ENCODE assay signal across 25 cellular contexts in the genomic region with DNA sequence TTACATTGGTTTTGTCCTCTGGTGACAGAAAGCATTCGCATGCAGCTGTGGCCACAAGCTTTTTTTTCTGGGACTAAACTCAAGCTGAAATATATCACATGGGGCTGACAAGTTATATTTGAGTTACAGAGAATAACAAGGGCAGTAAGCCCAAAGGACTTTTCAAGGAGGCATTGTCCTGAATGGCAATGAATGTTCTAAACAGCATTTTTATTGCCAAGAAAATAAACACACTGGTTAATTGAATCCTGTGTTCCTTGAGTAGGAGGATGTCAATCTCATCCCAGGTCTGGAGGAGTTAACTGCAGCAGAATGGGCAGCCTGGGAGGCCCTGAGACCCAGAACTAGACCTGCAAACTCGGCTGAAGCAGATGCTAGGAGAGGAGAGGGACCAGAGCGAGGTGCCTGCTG.
DNase-seq lines count a peak whose midpoint lies in the region; ATAC-seq and TF ChIP-seq lines count a peak whose summit lies in the region.
"Had no signal": no experiment of that assay in that cellular context is flagged by ENCODE, and none has a peak within 500 bp of the region (broad histone marks: within the 10 kb centered on the region; RNA-seq: fewer than 3 reads in every experiment).

No MANE protein-coding gene starts in this region.

- peak overlapping the region; percentile 62 to 95 (median 75) for H3K27ac Mint-ChIP-seq in nephron
- H3K27ac Mint-ChIP-seq: activated CD4-positive, alpha-beta T cell treated with anti-CD3 and anti-CD28 coated beads for 36 hours; CD4-positive, CD25-positive, alpha-beta regulatory T cell had no signal

- no peak overlapping the region for H2AFZ ChIP-seq in neuronal stem cell (ENCODE audit: low read length)
- H2AFZ ChIP-seq: parathyroid adenoma had no signal

- no peak overlapping the region for H3K18ac ChIP-seq in neuronal stem cell (ENCODE audit: low read length)

- H2BK120ac ChIP-seq in neuronal stem cell (ENCODE audit: low read depth, low read length): no peak overlapping the region

- H3K4me1 ChIP-seq in BLaER1 (peaks cover 55% of the 10 kb centered on the region), neuronal stem cell (ENCODE audit: control insufficient read depth in 2 of 2, insufficient read depth in 1 of 2, low read depth in 1 of 2, low read length in 2 of 2) (peaks cover 0 to 5% of the 10 kb centered on the region in 2 donors)
- H3K4me1 ChIP-seq: A549, parathyroid adenoma, SJCRH30 had no signal

- ATAC-seq in HG03457 (IDR thresholded peaks at IDR 0.05; ENCODE audit: unreplicated experiment): no peak
- ATAC-seq: A549; activated CD4-positive, alpha-beta T cell treated with anti-CD3 and anti-CD28 coated beads for 36 hours had no signal

- H2AK5ac ChIP-seq in neuronal stem cell (ENCODE audit: low read depth, low read length): no peak overlapping the region

- no peak overlapping the region for H4K8ac ChIP-seq in neuronal stem cell (ENCODE audit: low read depth, low read length)

- H3K4ac ChIP-seq in neuronal stem cell (ENCODE audit: low read length): no peak overlapping the region

- H3K27ac ChIP-seq in BLaER1: peak overlapping the region; percentile 72
- no peak overlapping the region for H3K27ac ChIP-seq in neuronal stem cell (replicated peaks; ENCODE audit: low read length)
- H3K27ac ChIP-seq: A549, epithelial cell of prostate, parathyroid adenoma, SJCRH30, spleen had no signal

- no peaks in the 10 kb centered on the region for H3K79me1 ChIP-seq in neuronal stem cell (ENCODE audit: low read depth, low read length)

- no peaks in the 10 kb centered on the region for H4K20me1 ChIP-seq in BLaER1

- no peaks in the 10 kb centered on the region for H3K36me3 ChIP-seq in BLaER1
- H3K36me3 ChIP-seq in neuronal stem cell (replicated peaks in 1 of 2; ENCODE audit: control insufficient read depth in 2 of 2, insufficient read depth in 2 of 2, low read length in 2 of 2): no peaks in the 10 kb centered on the region
- H3K36me3 ChIP-seq: SJCRH30, spleen had no signal

- peak overlapping the region in 2 of 3 experiments; percentile 27 to 37 for H3K4me3 Mint-ChIP-seq in nephron
- H3K4me3 Mint-ChIP-seq: activated CD4-positive, alpha-beta T cell treated with anti-CD3 and anti-CD28 coated beads for 36 hours; CD4-positive, CD25-positive, alpha-beta regulatory T cell had no signal

- H4K91ac ChIP-seq in neuronal stem cell (ENCODE audit: low read depth, low read length, poor library complexity): no peak overlapping the region

- no CpG with 5 or more reads among the region's 3 CpGs for WGBS in neuronal stem cell (ENCODE audit: extremely low coverage in 2 of 2, insufficient read length in 2 of 2, insufficient replicate concordance in 1 of 2), 2 donors

- H3K23ac ChIP-seq in neuronal stem cell (ENCODE audit: low read depth, low read length, poor library complexity): no peak overlapping the region

- H3K4me3 ChIP-seq in BLaER1 (peak overlapping the region; percentile 5; the same call in 1 of the 2 replicates), neuronal stem cell (ENCODE audit: low read length in 2 of 2) (no peak overlapping the region)
- H3K4me3 ChIP-seq: A549, SJCRH30, spleen had no signal

- peaks cover 43% of the 10 kb centered on the region for H3K4me1 Mint-ChIP-seq in nephron
- H3K4me1 Mint-ChIP-seq: activated CD4-positive, alpha-beta T cell treated with anti-CD3 and anti-CD28 coated beads for 36 hours; CD4-positive, CD25-positive, alpha-beta regulatory T cell had no signal

- DNase-seq in M059J (ENCODE audit: low read depth) (peak; percentile 78), fibroblast of gingiva (ENCODE audit: low read depth) (peak; percentile 49), NCI-H226 (no peak), NCI-H82 treated with DMSO at 0.1 percent for 48 hours (lab: John Stamatoyannopoulos, UW; ENCODE audit: unreplicated experiment) (no peak), neuronal stem cell (ENCODE audit: low spot score) (no peak)
- DNase-seq: activated CD4-positive, alpha-beta T cell treated with anti-CD3 and anti-CD28 coated beads for 36 hours; activated CD8-positive, alpha-beta memory T cell treated with anti-CD3 and anti-CD28 coated beads, Interleukin-2, amount 50 U/mL, for 48 hours; activated naive CD4-positive, alpha-beta T cell treated with Interleukin-2 at 50 U/mL for 16 hours; CD4-positive, CD25-positive, alpha-beta regulatory T cell; cortex of kidney; DND-41; hippocampal formation; KG1; kidney glomerular epithelial cell; NCI-H1436 treated with DMSO at 0.1 percent for 48 hours; NCI-H2227 treated with DMSO at 0.1 percent for 48 hours; SJCRH30; spleen; T-helper 9 cell had no signal

- no peak for TF ChIP-seq CTCF in nephron (IDR thresholded peaks at IDR 0.05; ENCODE audit: unreplicated experiment in 3 of 3)

- no peaks in the 10 kb centered on the region for H3K36me3 Mint-ChIP-seq in nephron (ENCODE audit: low read depth)
- H3K36me3 Mint-ChIP-seq: CD4-positive, CD25-positive, alpha-beta regulatory T cell had no signal

- H3K27me3 Mint-ChIP-seq in nephron (ENCODE audit: low read depth): peaks cover 19% of the 10 kb centered on the region

- no peaks in the 10 kb centered on the region for H3K9me3 Mint-ChIP-seq in nephron
- H3K9me3 Mint-ChIP-seq: CD4-positive, CD25-positive, alpha-beta regulatory T cell had no signal

- peak overlapping the region; percentile 59 for H3K9ac ChIP-seq in BLaER1
- no peak overlapping the region for H3K9ac ChIP-seq in neuronal stem cell (ENCODE audit: low read depth, low read length, poor library complexity)
- H3K9ac ChIP-seq: parathyroid adenoma had no signal

- H3K14ac ChIP-seq in neuronal stem cell (ENCODE audit: low read length): no peak overlapping the region

- no peak overlapping the region for H2BK15ac ChIP-seq in neuronal stem cell (ENCODE audit: low read length)

- H3K4me2 ChIP-seq in BLaER1 (peak overlapping the region; percentile 81), neuronal stem cell (ENCODE audit: insufficient read depth, low read length, poor library complexity, severe bottlenecking) (no peak overlapping the region)
- H3K4me2 ChIP-seq: A549 had no signal

- no peaks in the 10 kb centered on the region for H3K9me3 ChIP-seq in BLaER1
- no peaks in the 10 kb centered on the region for H3K9me3 ChIP-seq in neuronal stem cell (replicated peaks in 1 of 2; ENCODE audit: control insufficient read depth in 2 of 2, insufficient read depth in 1 of 2, low read depth in 1 of 2, low read length in 2 of 2)
- H3K9me3 ChIP-seq: A549, SJCRH30, spleen had no signal

- H2BK5ac ChIP-seq in neuronal stem cell (ENCODE audit: low read length): no peak overlapping the region

- no peak overlapping the region for H2BK12ac ChIP-seq in neuronal stem cell (ENCODE audit: low read length)

- H3K27me3 ChIP-seq in BLaER1 (no peaks in the 10 kb centered on the region), neuronal stem cell (ENCODE audit: control insufficient read depth in 3 of 3, insufficient read depth in 3 of 3, low read depth in 1 of 3, low read length in 3 of 3) (no peaks in the 10 kb centered on the region)

Comparison
In these comparisons a context has a peak if more than half of its experiments do, and no peak if none do; other contexts are left out.
1. DNase-seq: peak in M059J (single experiment) and fibroblast of gingiva (single experiment); none in NCI-H226 (single experiment), NCI-H82 treated with DMSO at 0.1 percent for 48 hours (single experiment) and neuronal stem cell (single experiment).